In genomic region chr12:47825239-47825639, GRCh38 we compare ENCODE assay signal across 1 cellular context.
TF ChIP-seq lines count a peak whose summit lies in the region.

No MANE protein-coding gene starts in this region.

TF ChIP-seq in HCT116, 20 proteins besides CTCF, POLR2A, EP300 and RAD21 (continued from another document):
- TF ChIP-seq, protein P1, sequence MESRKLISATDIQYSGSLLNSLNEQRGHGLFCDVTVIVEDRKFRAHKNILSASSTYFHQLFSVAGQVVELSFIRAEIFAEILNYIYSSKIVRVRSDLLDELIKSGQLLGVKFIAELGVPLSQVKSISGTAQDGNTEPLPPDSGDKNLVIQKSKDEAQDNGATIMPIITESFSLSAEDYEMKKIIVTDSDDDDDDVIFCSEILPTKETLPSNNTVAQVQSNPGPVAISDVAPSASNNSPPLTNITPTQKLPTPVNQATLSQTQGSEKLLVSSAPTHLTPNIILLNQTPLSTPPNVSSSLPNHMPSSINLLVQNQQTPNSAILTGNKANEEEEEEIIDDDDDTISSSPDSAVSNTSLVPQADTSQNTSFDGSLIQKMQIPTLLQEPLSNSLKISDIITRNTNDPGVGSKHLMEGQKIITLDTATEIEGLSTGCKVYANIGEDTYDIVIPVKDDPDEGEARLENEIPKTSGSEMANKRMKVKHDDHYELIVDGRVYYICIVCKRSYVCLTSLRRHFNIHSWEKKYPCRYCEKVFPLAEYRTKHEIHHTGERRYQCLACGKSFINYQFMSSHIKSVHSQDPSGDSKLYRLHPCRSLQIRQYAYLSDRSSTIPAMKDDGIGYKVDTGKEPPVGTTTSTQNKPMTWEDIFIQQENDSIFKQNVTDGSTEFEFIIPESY (IDR thresholded peaks at IDR 0.05; ENCODE audit: extremely low read depth, insufficient replicate concordance, low read length): no peak
- TF ChIP-seq ATF3 (IDR thresholded peaks at IDR 0.05) (no peak), CBX3 (IDR thresholded peaks at IDR 0.05; ENCODE audit: low read depth) (no peak), SP1 (IDR thresholded peaks at IDR 0.05; ENCODE audit: low read depth) (no peak)
TF ChIP-seq in HCT116: peak in this region for 0.
